8 cellular contexts compared by ENCODE assay signal in genomic region chr13:50636007-50636704, GRCh38.
DNase-seq lines count a peak whose midpoint lies in the region; ATAC-seq and TF ChIP-seq lines count a peak whose summit lies in the region.

No MANE protein-coding gene starts in this region.

- TF ChIP-seq CTCF in GM12865 (IDR thresholded peaks at IDR 0.05; ENCODE audit: insufficient read depth, low read depth, low read length, missing control alignments) (no peak), lower leg skin (IDR thresholded peaks at IDR 0.05) (no peak)

- H3K27ac ChIP-seq in iPS-20b (ENCODE audit: low read length), result no peak overlapping the region

- no peaks in the 10 kb centered on the region for H3K27me3 ChIP-seq in iPS-20b (ENCODE audit: insufficient read depth, low read length)

- peak; percentile 57 for ATAC-seq in GM21528 (IDR thresholded peaks at IDR 0.05; ENCODE audit: low FRiP score, unreplicated experiment)

- H3K36me3 ChIP-seq in iPS-20b (ENCODE audit: insufficient read depth, low read depth, low read length), result no peaks in the 10 kb centered on the region

- no peak overlapping the region for H3K9ac ChIP-seq in iPS-20b (ENCODE audit: low read depth, low read length)

- WGBS in lower leg skin, 2 donors, result 86 to 87% methylated on average over 7 of the region's 7 CpGs

- H3K4me3 ChIP-seq in GM12865 (ENCODE audit: low read depth, low read length), result no peak overlapping the region
- peak overlapping the region; percentile 43; the same call in 1 of the 2 replicates for H3K4me3 ChIP-seq in iPS-20b (ENCODE audit: low read length)
- no peak overlapping the region for H3K4me3 ChIP-seq in lower leg skin (ENCODE audit: low read depth, poor library complexity, severe bottlenecking)

- no peaks in the 10 kb centered on the region for H3K9me3 ChIP-seq in iPS-20b (ENCODE audit: insufficient read depth, low read depth, low read length)

- peaks cover 8% of the 10 kb centered on the region; the same call in 1 of the 2 replicates for H3K4me1 ChIP-seq in iPS-20b (ENCODE audit: insufficient read depth, low read length)

- intact Hi-C loops in lower leg skin (cut with DNase I; ENCODE audit: low total_unique reads), result no loop called here

- TF ChIP-seq POLR2A in lower leg skin (IDR thresholded peaks at IDR 0.05), result no peak

- peak; percentile 37 for DNase-seq in GM12865 (ENCODE audit: low read depth)
- DNase-seq in M059J (ENCODE audit: low read depth), result peak; percentile 25
- no peak for DNase-seq in NCI-H1092 (lab: John Stamatoyannopoulos, UW)
- no peak for DNase-seq in stimulated activated naive CD4-positive, alpha-beta T cell treated with Interleukin-2 at 50 U/mL for 16 hours (lab: John Stamatoyannopoulos, UW)
- DNase-seq in lower leg skin (ENCODE audit: low spot score in 2 of 2), result no peak
- no peak for DNase-seq in stimulated activated CD4-positive, alpha-beta T cell treated with anti-CD3 and anti-CD28 coated beads, Interleukin-1b, Interleukin-23, amount 100 ng/mL, for 48 hours

Comparison
In these comparisons a context has a peak if more than half of its experiments do, and no peak if none do; other contexts are left out.
1. DNase-seq: peak in GM12865 (single experiment) and M059J (single experiment); none in NCI-H1092 (single experiment), stimulated activated naive CD4-positive, alpha-beta T cell treated with Interleukin-2 at 50 U/mL for 16 hours (single experiment), lower leg skin (0 of 2) and stimulated activated CD4-positive, alpha-beta T cell treated with anti-CD3 and anti-CD28 coated beads, Interleukin-1b, Interleukin-23, amount 100 ng/mL, for 48 hours (single experiment).